ENCODE assay signal across 23 cellular contexts in genomic region chr15:100778831-100779288, GRCh38.
DNase-seq lines count a peak whose midpoint lies in the region; ATAC-seq and TF ChIP-seq lines count a peak whose summit lies in the region.
"Had no signal": no experiment of that assay in that cellular context is flagged by ENCODE, and none has a peak within 500 bp of the region (broad histone marks: within the 10 kb centered on the region; RNA-seq: fewer than 3 reads in every experiment).

No MANE protein-coding gene starts in this region.

- H3K36me3 ChIP-seq in right atrium auricular region (no peaks in the 10 kb centered on the region), esophagus muscularis mucosa (no peaks in the 10 kb centered on the region), BE2C (no peaks in the 10 kb centered on the region)
- H3K36me3 ChIP-seq: BLaER1, spleen, thyroid gland had no signal

- H3K27ac ChIP-seq in right atrium auricular region (no peak overlapping the region), esophagus muscularis mucosa (replicated peaks in 1 of 4) (no peak overlapping the region)
- no peak overlapping the region for H3K27ac ChIP-seq in CD4-positive, alpha-beta T cell (ENCODE audit: low read depth, low read length)
- H3K27ac ChIP-seq: BLaER1, body of pancreas, RWPE1, spleen, thyroid gland had no signal

- H3K36me3 Mint-ChIP-seq in osteocyte (ENCODE audit: unreplicated experiment) = no peaks in the 10 kb centered on the region
- no peaks in the 10 kb centered on the region for H3K36me3 Mint-ChIP-seq in CD4-positive, alpha-beta T cell (ENCODE audit: low read depth)
- H3K36me3 Mint-ChIP-seq: mesothelial cell of epicardium had no signal

- DNase-seq in right atrium auricular region (ENCODE audit: low spot score) (peak; percentile 26), left cardiac atrium (no peak), esophagus muscularis mucosa (ENCODE audit: extremely low spot score) (peak; percentile 50), osteocyte (ENCODE audit: extremely low spot score, unreplicated experiment) (peak; percentile 73), BE2C (no peak)
- no peak for DNase-seq in stimulated activated naive CD4-positive, alpha-beta T cell treated with Interleukin-2 at 50 U/mL for 16 hours (lab: John Stamatoyannopoulos, UW)
- DNase-seq in CD4-positive, alpha-beta T cell = no peak
- DNase-seq: activated CD4-positive, alpha-beta T cell treated with anti-CD3 and anti-CD28 coated beads for 48 hours; activated gamma-delta T cell treated with Interleukin-2 at 50 U/mL for 16 hours; body of pancreas; NCI-H1417 treated with DMSO at 0.1 percent for 48 hours; NCI-H2107; NCI-H510A; SK-N-SH; spleen; stimulated activated CD4-positive, alpha-beta T cell treated with anti-CD3 and anti-CD28 coated beads, Interleukin-4, amount 100 ng/mL, for 1 hour; stimulated activated naive CD8-positive, alpha-beta T cell treated with anti-CD3 and anti-CD28 coated beads, Interleukin-15, Interleukin-2, amounts not matched to agents 100 U/mL and 50 U/mL, for 24 hours; T-helper 2 cell; thyroid gland had no signal

- ATAC-seq in left cardiac atrium (no peak), GM19395 (IDR thresholded peaks at IDR 0.05; ENCODE audit: unreplicated experiment) (no peak)
- no peak for ATAC-seq in CD4-positive, alpha-beta T cell (ENCODE audit: poor library complexity)
- ATAC-seq: body of pancreas; stimulated activated naive CD8-positive, alpha-beta T cell treated with anti-CD3 and anti-CD28 coated beads, Interleukin-15, Interleukin-2, amounts not matched to agents 100 U/mL and 50 U/mL, for 24 hours had no signal

- TF ChIP-seq EP300 in esophagus muscularis mucosa (IDR thresholded peaks at IDR 0.05) = no peak

- H3K27ac Mint-ChIP-seq in osteocyte (ENCODE audit: unreplicated experiment) = no peak overlapping the region
- no peak overlapping the region for H3K27ac Mint-ChIP-seq in CD4-positive, alpha-beta T cell
- H3K27ac Mint-ChIP-seq: mesothelial cell of epicardium had no signal

- no peaks in the 10 kb centered on the region for H3K9me3 Mint-ChIP-seq in osteocyte (ENCODE audit: unreplicated experiment)
- no peaks in the 10 kb centered on the region for H3K9me3 Mint-ChIP-seq in CD4-positive, alpha-beta T cell

- intact Hi-C loops in left cardiac atrium (cut with DNase I) = no loop called here
- intact Hi-C loops in esophagus muscularis mucosa (cut with DNase I) = no loop called here
- intact Hi-C loops in CD4-positive, alpha-beta T cell (cut with DNase I, micrococcal nuclease) = no loop called here

- WGBS in esophagus muscularis mucosa = 61% methylated on average over 12 of the region's 18 CpGs

- POLR2A ChIA-PET in CD4-positive, alpha-beta T cell (lab: Charles Lee) = no interaction called here

- TF ChIP-seq POLR2A in esophagus muscularis mucosa (IDR thresholded peaks at IDR 0.05; ENCODE audit: low read depth) = no peak

- no peak for TF ChIP-seq CTCF in right atrium auricular region (IDR thresholded peaks at IDR 0.05)
- no peak for TF ChIP-seq CTCF in esophagus muscularis mucosa (IDR thresholded peaks at IDR 0.05)
- no peak for TF ChIP-seq CTCF in osteocyte (IDR thresholded peaks at IDR 0.05)
- TF ChIP-seq CTCF in BE2C (IDR thresholded peaks at IDR 0.05; ENCODE audit: low read depth, low read length) = no peak
- TF ChIP-seq CTCF in CD4-positive, alpha-beta T cell (IDR thresholded peaks at IDR 0.05) = no peak

- CTCF ChIA-PET in CD4-positive, alpha-beta T cell (lab: Charles Lee) = no interaction called here

- no peak overlapping the region for H3K4me3 Mint-ChIP-seq in osteocyte (ENCODE audit: unreplicated experiment)
- H3K4me3 Mint-ChIP-seq in CD4-positive, alpha-beta T cell = no peak overlapping the region
- H3K4me3 Mint-ChIP-seq: mesothelial cell of epicardium had no signal

- H3K27me3 ChIP-seq in right atrium auricular region (no peaks in the 10 kb centered on the region), esophagus muscularis mucosa (peaks cover 0 to 20% (median 0%) of the 10 kb centered on the region in 4 donors), BE2C (no peaks in the 10 kb centered on the region)
- H3K27me3 ChIP-seq in CD4-positive, alpha-beta T cell (ENCODE audit: control insufficient read depth, insufficient read depth, low read length) = peaks cover 10% of the 10 kb centered on the region
- H3K27me3 ChIP-seq: BLaER1, body of pancreas, thyroid gland had no signal

- no peaks in the 10 kb centered on the region for H3K9me3 ChIP-seq in right atrium auricular region
- H3K9me3 ChIP-seq in esophagus muscularis mucosa = no peaks in the 10 kb centered on the region
- no peaks in the 10 kb centered on the region for H3K9me3 ChIP-seq in BE2C
- no peaks in the 10 kb centered on the region for H3K9me3 ChIP-seq in CD4-positive, alpha-beta T cell (ENCODE audit: control insufficient read depth, low read length)
- H3K9me3 ChIP-seq: body of pancreas, SK-N-SH, thyroid gland had no signal

- H3K4me1 Mint-ChIP-seq in osteocyte (ENCODE audit: unreplicated experiment) = no peaks in the 10 kb centered on the region
- no peaks in the 10 kb centered on the region for H3K4me1 Mint-ChIP-seq in CD4-positive, alpha-beta T cell (ENCODE audit: low read depth)

- no peak overlapping the region for H3K4me3 ChIP-seq in right atrium auricular region
- no peak overlapping the region for H3K4me3 ChIP-seq in esophagus muscularis mucosa
- H3K4me3 ChIP-seq in BE2C (ENCODE audit: low read depth, low read length) = no peak overlapping the region
- H3K4me3 ChIP-seq: BLaER1, body of pancreas, spleen, thyroid gland had no signal

- no peaks in the 10 kb centered on the region for H3K27me3 Mint-ChIP-seq in osteocyte (ENCODE audit: unreplicated experiment)
- peaks cover 19% of the 10 kb centered on the region for H3K27me3 Mint-ChIP-seq in CD4-positive, alpha-beta T cell

- H3K4me1 ChIP-seq in right atrium auricular region = no peaks in the 10 kb centered on the region
- H3K4me1 ChIP-seq in esophagus muscularis mucosa = no peaks in the 10 kb centered on the region
- peaks cover 6% of the 10 kb centered on the region; the same call in 1 of the 2 replicates for H3K4me1 ChIP-seq in BE2C
- H3K4me1 ChIP-seq: body of pancreas, spleen, thyroid gland had no signal

Comparison
In these comparisons a context has a peak if more than half of its experiments do, and no peak if none do; other contexts are left out.
1. DNase-seq: peak in right atrium auricular region (single experiment), esophagus muscularis mucosa (single experiment) and osteocyte (single experiment); none in left cardiac atrium (single experiment), BE2C (single experiment), stimulated activated naive CD4-positive, alpha-beta T cell treated with Interleukin-2 at 50 U/mL for 16 hours (single experiment) and CD4-positive, alpha-beta T cell (0 of 10).